In genomic region chr1:230026139-230026538, GRCh38 we compare ENCODE assay signal across 28 cellular contexts.
"Had no signal": no experiment of that assay in that cellular context is flagged by ENCODE, and none has a peak within 500 bp of the region (broad histone marks: within the 10 kb centered on the region; RNA-seq: fewer than 3 reads in every experiment).

No MANE protein-coding gene starts in this region.

- H3K4me3 ChIP-seq: body of pancreas had no signal

- H3K36me3 ChIP-seq: WERI-Rb-1 had no signal

- H3K9me3 ChIP-seq: body of pancreas had no signal

- H3K4me1 ChIP-seq: body of pancreas had no signal

- H3K27me3 ChIP-seq: body of pancreas had no signal

- DNase-seq: activated CD4-positive, alpha-beta memory T cell treated with anti-CD3 and anti-CD28 coated beads, Interleukin-2, amount 10 ng/mL, durations not matched to agents 7 days and 5 days; activated CD4-positive, alpha-beta T cell treated with anti-CD3 and anti-CD28 coated beads for 1 hour; activated CD4-positive, alpha-beta T cell treated with anti-CD3 and anti-CD28 coated beads for 4 hours; activated CD4-positive, alpha-beta T cell treated with anti-CD3 and anti-CD28 coated beads, Interleukin-2, amount 10 ng/mL, durations not matched to agents 7 days and 5 days; activated CD4-positive, alpha-beta T cell treated with anti-CD3 and anti-CD28 coated beads, Interleukin-2, amount 50 U/mL, for 4 hours; activated CD4-positive, CD25-positive, alpha-beta regulatory T cell; activated CD8-positive, alpha-beta memory T cell treated with anti-CD3 and anti-CD28 coated beads, Interleukin-2, amount 50 U/mL, for 48 hours; activated gamma-delta T cell; activated naive CD4-positive, alpha-beta T cell; activated naive CD4-positive, alpha-beta T cell treated with anti-CD3 and anti-CD28 coated beads, Interleukin-2, amount 10 ng/mL, durations not matched to agents 7 days and 5 days; activated naive CD8-positive, alpha-beta T cell treated with anti-CD3 and anti-CD28 coated beads, Interleukin-2, amount 10 ng/mL, durations not matched to agents 7 days and 5 days; activated T-cell treated with anti-CD3 and anti-CD28 coated beads for 4 hours; activated T-cell treated with anti-CD3 and anti-CD28 coated beads, Interleukin-2, amount 50 U/mL, for 24 hours; activated T-cell treated with anti-CD3 and anti-CD28 coated beads, Interleukin-2, amount 50 U/mL, for 72 hours; amniotic stem cell; aorta; caudate nucleus; cortex of kidney; dermis blood vessel endothelial cell; effector CD4-positive, alpha-beta T cell; effector memory CD8-positive, alpha-beta T cell; foreskin fibroblast; T-helper 1 cell; T-helper 17 cell; T1000; WERI-Rb-1 had no signal

- H3K27ac ChIP-seq: body of pancreas, epithelial cell of prostate, WERI-Rb-1 had no signal
